In genomic region chr10:6221971-6222751, GRCh38 we compare ENCODE assay signal across 2 cellular contexts.
TF ChIP-seq lines count a peak whose summit lies in the region.

No MANE protein-coding gene starts in this region.

TF ChIP-seq in IMR-90, 13 proteins besides CTCF, POLR2A, EP300 and RAD21:
- TF ChIP-seq SMC3 (IDR thresholded peaks at IDR 0.05; ENCODE audit: low read depth, low read length) (no peak), USF2 (IDR thresholded peaks at IDR 0.05; ENCODE audit: low read depth, low read length) (peak; percentile 52), MXI1 (IDR thresholded peaks at IDR 0.05; ENCODE audit: borderline replicate concordance, low read depth, low read length) (no peak), ELK1 (IDR thresholded peaks at IDR 0.05; ENCODE audit: borderline replicate concordance, low read depth, low read length) (no peak), CHD1 (IDR thresholded peaks at IDR 0.05; ENCODE audit: low read depth, low read length) (no peak), MAZ (IDR thresholded peaks at IDR 0.05; ENCODE audit: borderline replicate concordance, low read depth, low read length) (no peak), NFE2L2 (IDR thresholded peaks at IDR 0.05; ENCODE audit: low read depth, low read length) (no peak), BHLHE40 (IDR thresholded peaks at IDR 0.05; ENCODE audit: low read depth, low read length) (peak; percentile 90)

TF ChIP-seq in GM12878, 131 proteins besides CTCF, POLR2A, EP300 and RAD21:
- TF ChIP-seq NFIC (IDR thresholded peaks at IDR 0.05; ENCODE audit: low read depth, low read length) (no peak), ZBTB4 (CRISPR knock-in tag; IDR thresholded peaks at IDR 0.05) (no peak), POLR2AphosphoS5 (IDR thresholded peaks at IDR 0.05; ENCODE audit: low read length) (peak; percentile 29; the same call in 1 of the 2 replicates)
